Comparison of ENCODE assay signal across 9 cellular contexts in genomic region chr12:6452908-6453630, GRCh38. TPM values are rescaled to one million over a fixed set of nuclear protein-coding genes. Genes with fewer than 3 reads are reported as not detected.
A peak's percentile ranks its signal among the peaks of the same experiment; 100 is the strongest.
DNase-seq lines count a peak whose midpoint lies in the region; ATAC-seq and TF ChIP-seq lines count a peak whose summit lies in the region.
"Had no signal": no experiment of that assay in that cellular context is flagged by ENCODE, and none has a peak within 500 bp of the region (broad histone marks: within the 10 kb centered on the region; RNA-seq: fewer than 3 reads in every experiment).

No MANE protein-coding gene starts in this region.

- peak overlapping the region; percentile 90 to 98 (median 94) for H3K27ac ChIP-seq in sigmoid colon

- H3K27me3 Mint-ChIP-seq in T-helper 17 cell, result no peaks in the 10 kb centered on the region

- no peaks in the 10 kb centered on the region for H3K27me3 ChIP-seq in sigmoid colon
- H3K27me3 ChIP-seq: foreskin keratinocyte had no signal

- intact Hi-C loops in sigmoid colon (cut with DNase I), result loop anchor here (5.0 kb wide), 2 partner anchors 61 to 131 kb away; no protein-coding TSS in a partner anchor

- TF ChIP-seq CTCF in fibroblast of villous mesenchyme (IDR thresholded peaks at IDR 0.05; ENCODE audit: insufficient read depth, low read depth, low read length) (no peak), sigmoid colon (IDR thresholded peaks at IDR 0.05) (no peak)

- H3K4me3 Mint-ChIP-seq in T-helper 17 cell, result peak overlapping the region; percentile 99

- H3K4me3 ChIP-seq in GM08714 (ENCODE audit: low read length) (peak overlapping the region; percentile 78), fibroblast of villous mesenchyme (ENCODE audit: low read depth, low read length) (peak overlapping the region; percentile 81), sigmoid colon (peak overlapping the region; percentile 53 to 80 (median 60))

- H3K9me3 ChIP-seq in T-helper 17 cell (ENCODE audit: control insufficient read depth, low read length, poor library complexity, severe bottlenecking) (no peaks in the 10 kb centered on the region), sigmoid colon (no peaks in the 10 kb centered on the region)

- ATAC-seq in T-helper 17 cell (no peak), GM21825 (IDR thresholded peaks at IDR 0.05; ENCODE audit: unreplicated experiment) (no peak), HG02678 (IDR thresholded peaks at IDR 0.05; ENCODE audit: unreplicated experiment) (no peak)

- peaks cover 0 to 32% (median 26%) of the 10 kb centered on the region in 4 donors for H3K36me3 ChIP-seq in sigmoid colon

- H3K27ac Mint-ChIP-seq in T-helper 17 cell, result peak overlapping the region; percentile 100

- DNase-seq in T-helper 17 cell, result peak in 1 of 3 donors; percentile 27
- no peak for DNase-seq in fibroblast of villous mesenchyme (ENCODE audit: low read depth)
- DNase-seq in sigmoid colon, result no peak
- DNase-seq in HK-2 (ENCODE audit: unreplicated experiment), result no peak
- no peak for DNase-seq in NK-92 treated with Interleukin-12 subunit alpha and Interleukin-12 subunit beta, amount 100 ng/mL, for 24 hours (lab: John Stamatoyannopoulos, UW)

- peaks cover 13% of the 10 kb centered on the region for H3K36me3 Mint-ChIP-seq in T-helper 17 cell (ENCODE audit: low read depth)

- 18 to 46% methylated on average over 18 of the region's 18 CpGs for WGBS in sigmoid colon, 2 donors

- no peak for TF ChIP-seq EP300 in sigmoid colon (IDR thresholded peaks at IDR 0.05)

- H3K4me1 ChIP-seq in sigmoid colon, result peaks cover 0 to 43% (median 36%) of the 10 kb centered on the region in 4 donors
- H3K4me1 ChIP-seq: foreskin keratinocyte had no signal

- no peak for TF ChIP-seq POLR2A in sigmoid colon (IDR thresholded peaks at IDR 0.05)

- peaks cover 45% of the 10 kb centered on the region for H3K4me1 Mint-ChIP-seq in T-helper 17 cell

RNA-seq across cellular contexts. Expression of gene TAPBPL, which starts 1.2 kb away (rescaled TPM):
- 10 to 100 TPM; 19.6 to 23.1 TPM for total RNA-seq in T-helper 17 cell
- total RNA-seq in fibroblast of villous mesenchyme, result 7.3 and 11.6 TPM in 2 replicates
- total RNA-seq in sigmoid colon, result 10 to 100 TPM; 20.2 to 27.5 (median 26.9) TPM
- 10 to 100 TPM; 14.4 to 36.0 (median 17.1) TPM for polyA plus RNA-seq in sigmoid colon

RNA-seq across cellular contexts. Expression of gene CD27, which starts 8.3 kb away (rescaled TPM):
- total RNA-seq in T-helper 17 cell, result 10 to 100 TPM; 66.7 to 76.1 TPM
- under 0.01 and 0.32 TPM in 2 replicates for total RNA-seq in fibroblast of villous mesenchyme
- under 1 TPM in 1 of 4 donors, not detected in 3; 0.81 TPM for total RNA-seq in sigmoid colon
- 10 to 100 TPM in 1 of 3 donors, 1 to 10 TPM in 1, under 1 TPM in 1; 0.60 to 29.0 (median 2.3) TPM for polyA plus RNA-seq in sigmoid colon
- total RNA-seq: foreskin keratinocyte had no signal
- polyA plus RNA-seq: foreskin keratinocyte had no signal

RNA-seq across cellular contexts. Expression of gene VAMP1, which starts 17.4 kb away (rescaled TPM):
- total RNA-seq in T-helper 17 cell (10 to 100 TPM; 33.1 to 38.5 TPM), fibroblast of villous mesenchyme (3.2 and 13.4 TPM in 2 replicates), sigmoid colon (10 to 100 TPM; 11.5 to 44.0 (median 17.2) TPM)
- 10 to 100 TPM in 1 of 3 donors, 1 to 10 TPM in 2; 2.3 to 12.8 (median 3.0) TPM for polyA plus RNA-seq in sigmoid colon

RNA-seq across cellular contexts. Expression of gene MRPL51, which starts 40.0 kb away (rescaled TPM):
- total RNA-seq in T-helper 17 cell (10 to 100 TPM; 36.6 to 42.2 TPM), fibroblast of villous mesenchyme (86.8 and 101 TPM in 2 replicates), sigmoid colon (100 to 1,000 TPM in 2 of 4 donors, 10 to 100 TPM in 2; 52.9 to 113 (median 92.1) TPM)
- polyA plus RNA-seq in sigmoid colon, result 100 to 1,000 TPM; 119 to 142 (median 135) TPM

RNA-seq across cellular contexts. Expression of gene NCAPD2, which starts 40.8 kb away (rescaled TPM):
- 10 to 100 TPM; 16.9 to 24.3 TPM for total RNA-seq in T-helper 17 cell
- total RNA-seq in fibroblast of villous mesenchyme, result 40.6 and 52.7 TPM in 2 replicates
- 10 to 100 TPM; 11.8 to 89.5 (median 12.6) TPM for total RNA-seq in sigmoid colon
- 10 to 100 TPM in 2 of 3 donors, 1 to 10 TPM in 1; 9.0 to 35.8 (median 13.6) TPM for polyA plus RNA-seq in sigmoid colon

Comparison
In these comparisons a context has a peak if more than half of its experiments do, and no peak if none do; other contexts are left out.
1. RNA of gene CD27, which starts 8.3 kb away (total RNA-seq): 66.7 to 76.1 TPM in T-helper 17 cell; 0.81 TPM in sigmoid colon and under 0.01 to 0.32 TPM in fibroblast of villous mesenchyme; every median in the first group is over 10 times any median in the second.
2. Peak in every context shown above with its lines, with median percentiles within 50 percentile points of each other: H3K4me3 ChIP-seq.